1 cellular context compared by ENCODE assay signal in the genomic region with DNA sequence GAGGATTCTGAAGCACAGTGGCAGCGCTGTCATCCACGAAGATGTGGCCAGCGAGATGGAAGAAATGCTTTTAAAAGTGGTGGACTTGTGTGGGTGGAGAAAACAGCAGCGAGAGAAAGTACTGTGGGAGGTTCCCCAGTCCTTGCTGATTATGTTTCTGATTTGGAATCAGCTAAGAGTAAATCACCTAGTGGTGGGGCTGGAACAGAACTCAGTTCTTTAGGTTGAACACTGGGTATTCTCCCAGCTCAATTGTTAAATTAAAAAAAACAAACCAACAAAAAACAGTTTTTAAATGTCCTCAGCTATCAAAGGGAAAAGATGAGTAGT.
TF ChIP-seq lines count a peak whose summit lies in the region.

No MANE protein-coding gene starts in this region.

TF ChIP-seq in K562, 482 proteins besides CTCF, POLR2A, EP300 and RAD21 (continued from another document and continues in another):
- TF ChIP-seq, protein P1, sequence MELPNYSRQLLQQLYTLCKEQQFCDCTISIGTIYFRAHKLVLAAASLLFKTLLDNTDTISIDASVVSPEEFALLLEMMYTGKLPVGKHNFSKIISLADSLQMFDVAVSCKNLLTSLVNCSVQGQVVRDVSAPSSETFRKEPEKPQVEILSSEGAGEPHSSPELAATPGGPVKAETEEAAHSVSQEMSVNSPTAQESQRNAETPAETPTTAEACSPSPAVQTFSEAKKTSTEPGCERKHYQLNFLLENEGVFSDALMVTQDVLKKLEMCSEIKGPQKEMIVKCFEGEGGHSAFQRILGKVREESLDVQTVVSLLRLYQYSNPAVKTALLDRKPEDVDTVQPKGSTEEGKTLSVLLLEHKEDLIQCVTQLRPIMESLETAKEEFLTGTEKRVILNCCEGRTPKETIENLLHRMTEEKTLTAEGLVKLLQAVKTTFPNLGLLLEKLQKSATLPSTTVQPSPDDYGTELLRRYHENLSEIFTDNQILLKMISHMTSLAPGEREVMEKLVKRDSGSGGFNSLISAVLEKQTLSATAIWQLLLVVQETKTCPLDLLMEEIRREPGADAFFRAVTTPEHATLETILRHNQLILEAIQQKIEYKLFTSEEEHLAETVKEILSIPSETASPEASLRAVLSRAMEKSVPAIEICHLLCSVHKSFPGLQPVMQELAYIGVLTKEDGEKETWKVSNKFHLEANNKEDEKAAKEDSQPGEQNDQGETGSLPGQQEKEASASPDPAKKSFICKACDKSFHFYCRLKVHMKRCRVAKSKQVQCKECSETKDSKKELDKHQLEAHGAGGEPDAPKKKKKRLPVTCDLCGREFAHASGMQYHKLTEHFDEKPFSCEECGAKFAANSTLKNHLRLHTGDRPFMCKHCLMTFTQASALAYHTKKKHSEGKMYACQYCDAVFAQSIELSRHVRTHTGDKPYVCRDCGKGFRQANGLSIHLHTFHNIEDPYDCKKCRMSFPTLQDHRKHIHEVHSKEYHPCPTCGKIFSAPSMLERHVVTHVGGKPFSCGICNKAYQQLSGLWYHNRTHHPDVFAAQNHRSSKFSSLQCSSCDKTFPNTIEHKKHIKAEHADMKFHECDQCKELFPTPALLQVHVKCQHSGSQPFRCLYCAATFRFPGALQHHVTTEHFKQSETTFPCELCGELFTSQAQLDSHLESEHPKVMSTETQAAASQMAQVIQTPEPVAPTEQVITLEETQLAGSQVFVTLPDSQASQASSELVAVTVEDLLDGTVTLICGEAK (IDR thresholded peaks at IDR 0.05): no peak
- TF ChIP-seq, protein P1 (CRISPR knock-in tag; IDR thresholded peaks at IDR 0.05): no peak
- TF ChIP-seq DPF2 (IDR thresholded peaks at IDR 0.05): peak; percentile 72; the same call in 1 of the 2 replicates
- TF ChIP-seq NFATC3 (IDR thresholded peaks at IDR 0.05): no peak
- no peak for TF ChIP-seq DDX20 (tag; IDR thresholded peaks at IDR 0.05; ENCODE audit: low read depth)
- no peak for TF ChIP-seq ZNF174 (CRISPR knock-in tag; IDR thresholded peaks at IDR 0.05)
- no peak for TF ChIP-seq ZNF23 (CRISPR knock-in tag; IDR thresholded peaks at IDR 0.05)
- TF ChIP-seq GATA2 (CRISPR knock-in tag; IDR thresholded peaks at IDR 0.05): peak; percentile 73; the same call in 1 of the 2 replicates
- TF ChIP-seq, protein P2, sequence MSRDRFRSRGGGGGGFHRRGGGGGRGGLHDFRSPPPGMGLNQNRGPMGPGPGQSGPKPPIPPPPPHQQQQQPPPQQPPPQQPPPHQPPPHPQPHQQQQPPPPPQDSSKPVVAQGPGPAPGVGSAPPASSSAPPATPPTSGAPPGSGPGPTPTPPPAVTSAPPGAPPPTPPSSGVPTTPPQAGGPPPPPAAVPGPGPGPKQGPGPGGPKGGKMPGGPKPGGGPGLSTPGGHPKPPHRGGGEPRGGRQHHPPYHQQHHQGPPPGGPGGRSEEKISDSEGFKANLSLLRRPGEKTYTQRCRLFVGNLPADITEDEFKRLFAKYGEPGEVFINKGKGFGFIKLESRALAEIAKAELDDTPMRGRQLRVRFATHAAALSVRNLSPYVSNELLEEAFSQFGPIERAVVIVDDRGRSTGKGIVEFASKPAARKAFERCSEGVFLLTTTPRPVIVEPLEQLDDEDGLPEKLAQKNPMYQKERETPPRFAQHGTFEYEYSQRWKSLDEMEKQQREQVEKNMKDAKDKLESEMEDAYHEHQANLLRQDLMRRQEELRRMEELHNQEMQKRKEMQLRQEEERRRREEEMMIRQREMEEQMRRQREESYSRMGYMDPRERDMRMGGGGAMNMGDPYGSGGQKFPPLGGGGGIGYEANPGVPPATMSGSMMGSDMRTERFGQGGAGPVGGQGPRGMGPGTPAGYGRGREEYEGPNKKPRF (IDR thresholded peaks at IDR 0.05; ENCODE audit: low read depth, low read length): no peak
- TF ChIP-seq KDM5B (IDR thresholded peaks at IDR 0.05; ENCODE audit: insufficient replicate concordance, low read depth, low read length): no peak
- TF ChIP-seq ZNF584 (CRISPR knock-in tag; IDR thresholded peaks at IDR 0.05; ENCODE audit: low read depth): 0 out of 2 replicates have a peak, but pooled peaks have one; percentile 70
- TF ChIP-seq, protein P3, sequence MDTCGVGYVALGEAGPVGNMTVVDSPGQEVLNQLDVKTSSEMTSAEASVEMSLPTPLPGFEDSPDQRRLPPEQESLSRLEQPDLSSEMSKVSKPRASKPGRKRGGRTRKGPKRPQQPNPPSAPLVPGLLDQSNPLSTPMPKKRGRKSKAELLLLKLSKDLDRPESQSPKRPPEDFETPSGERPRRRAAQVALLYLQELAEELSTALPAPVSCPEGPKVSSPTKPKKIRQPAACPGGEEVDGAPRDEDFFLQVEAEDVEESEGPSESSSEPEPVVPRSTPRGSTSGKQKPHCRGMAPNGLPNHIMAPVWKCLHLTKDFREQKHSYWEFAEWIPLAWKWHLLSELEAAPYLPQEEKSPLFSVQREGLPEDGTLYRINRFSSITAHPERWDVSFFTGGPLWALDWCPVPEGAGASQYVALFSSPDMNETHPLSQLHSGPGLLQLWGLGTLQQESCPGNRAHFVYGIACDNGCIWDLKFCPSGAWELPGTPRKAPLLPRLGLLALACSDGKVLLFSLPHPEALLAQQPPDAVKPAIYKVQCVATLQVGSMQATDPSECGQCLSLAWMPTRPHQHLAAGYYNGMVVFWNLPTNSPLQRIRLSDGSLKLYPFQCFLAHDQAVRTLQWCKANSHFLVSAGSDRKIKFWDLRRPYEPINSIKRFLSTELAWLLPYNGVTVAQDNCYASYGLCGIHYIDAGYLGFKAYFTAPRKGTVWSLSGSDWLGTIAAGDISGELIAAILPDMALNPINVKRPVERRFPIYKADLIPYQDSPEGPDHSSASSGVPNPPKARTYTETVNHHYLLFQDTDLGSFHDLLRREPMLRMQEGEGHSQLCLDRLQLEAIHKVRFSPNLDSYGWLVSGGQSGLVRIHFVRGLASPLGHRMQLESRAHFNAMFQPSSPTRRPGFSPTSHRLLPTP (IDR thresholded peaks at IDR 0.05; ENCODE audit: borderline replicate concordance, extremely low read depth, insufficient read length): no peak
- TF ChIP-seq, protein P4, sequence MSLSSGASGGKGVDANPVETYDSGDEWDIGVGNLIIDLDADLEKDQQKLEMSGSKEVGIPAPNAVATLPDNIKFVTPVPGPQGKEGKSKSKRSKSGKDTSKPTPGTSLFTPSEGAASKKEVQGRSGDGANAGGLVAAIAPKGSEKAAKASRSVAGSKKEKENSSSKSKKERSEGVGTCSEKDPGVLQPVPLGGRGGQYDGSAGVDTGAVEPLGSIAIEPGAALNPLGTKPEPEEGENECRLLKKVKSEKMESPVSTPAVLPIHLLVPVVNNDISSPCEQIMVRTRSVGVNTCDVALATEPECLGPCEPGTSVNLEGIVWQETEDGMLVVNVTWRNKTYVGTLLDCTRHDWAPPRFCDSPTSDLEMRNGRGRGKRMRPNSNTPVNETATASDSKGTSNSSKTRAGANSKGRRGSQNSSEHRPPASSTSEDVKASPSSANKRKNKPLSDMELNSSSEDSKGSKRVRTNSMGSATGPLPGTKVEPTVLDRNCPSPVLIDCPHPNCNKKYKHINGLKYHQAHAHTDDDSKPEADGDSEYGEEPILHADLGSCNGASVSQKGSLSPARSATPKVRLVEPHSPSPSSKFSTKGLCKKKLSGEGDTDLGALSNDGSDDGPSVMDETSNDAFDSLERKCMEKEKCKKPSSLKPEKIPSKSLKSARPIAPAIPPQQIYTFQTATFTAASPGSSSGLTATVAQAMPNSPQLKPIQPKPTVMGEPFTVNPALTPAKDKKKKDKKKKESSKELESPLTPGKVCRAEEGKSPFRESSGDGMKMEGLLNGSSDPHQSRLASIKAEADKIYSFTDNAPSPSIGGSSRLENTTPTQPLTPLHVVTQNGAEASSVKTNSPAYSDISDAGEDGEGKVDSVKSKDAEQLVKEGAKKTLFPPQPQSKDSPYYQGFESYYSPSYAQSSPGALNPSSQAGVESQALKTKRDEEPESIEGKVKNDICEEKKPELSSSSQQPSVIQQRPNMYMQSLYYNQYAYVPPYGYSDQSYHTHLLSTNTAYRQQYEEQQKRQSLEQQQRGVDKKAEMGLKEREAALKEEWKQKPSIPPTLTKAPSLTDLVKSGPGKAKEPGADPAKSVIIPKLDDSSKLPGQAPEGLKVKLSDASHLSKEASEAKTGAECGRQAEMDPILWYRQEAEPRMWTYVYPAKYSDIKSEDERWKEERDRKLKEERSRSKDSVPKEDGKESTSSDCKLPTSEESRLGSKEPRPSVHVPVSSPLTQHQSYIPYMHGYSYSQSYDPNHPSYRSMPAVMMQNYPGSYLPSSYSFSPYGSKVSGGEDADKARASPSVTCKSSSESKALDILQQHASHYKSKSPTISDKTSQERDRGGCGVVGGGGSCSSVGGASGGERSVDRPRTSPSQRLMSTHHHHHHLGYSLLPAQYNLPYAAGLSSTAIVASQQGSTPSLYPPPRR (CRISPR knock-in tag; IDR thresholded peaks at IDR 0.05; ENCODE audit: borderline replicate concordance): no peak
- TF ChIP-seq MYNN (IDR thresholded peaks at IDR 0.05): no peak
- TF ChIP-seq MYNN (CRISPR knock-in tag; IDR thresholded peaks at IDR 0.05): no peak
- TF ChIP-seq MXI1 (IDR thresholded peaks at IDR 0.05; ENCODE audit: low read depth, low read length): no peak
- TF ChIP-seq, protein P5, sequence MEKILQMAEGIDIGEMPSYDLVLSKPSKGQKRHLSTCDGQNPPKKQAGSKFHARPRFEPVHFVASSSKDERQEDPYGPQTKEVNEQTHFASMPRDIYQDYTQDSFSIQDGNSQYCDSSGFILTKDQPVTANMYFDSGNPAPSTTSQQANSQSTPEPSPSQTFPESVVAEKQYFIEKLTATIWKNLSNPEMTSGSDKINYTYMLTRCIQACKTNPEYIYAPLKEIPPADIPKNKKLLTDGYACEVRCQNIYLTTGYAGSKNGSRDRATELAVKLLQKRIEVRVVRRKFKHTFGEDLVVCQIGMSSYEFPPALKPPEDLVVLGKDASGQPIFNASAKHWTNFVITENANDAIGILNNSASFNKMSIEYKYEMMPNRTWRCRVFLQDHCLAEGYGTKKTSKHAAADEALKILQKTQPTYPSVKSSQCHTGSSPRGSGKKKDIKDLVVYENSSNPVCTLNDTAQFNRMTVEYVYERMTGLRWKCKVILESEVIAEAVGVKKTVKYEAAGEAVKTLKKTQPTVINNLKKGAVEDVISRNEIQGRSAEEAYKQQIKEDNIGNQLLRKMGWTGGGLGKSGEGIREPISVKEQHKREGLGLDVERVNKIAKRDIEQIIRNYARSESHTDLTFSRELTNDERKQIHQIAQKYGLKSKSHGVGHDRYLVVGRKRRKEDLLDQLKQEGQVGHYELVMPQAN (IDR thresholded peaks at IDR 0.05; ENCODE audit: borderline replicate concordance): no peak
- no peak for TF ChIP-seq RBM25 (IDR thresholded peaks at IDR 0.05; ENCODE audit: low read depth, low read length, severe bottlenecking)
- no peak for TF ChIP-seq ZNF79 (CRISPR knock-in tag; IDR thresholded peaks at IDR 0.05; ENCODE audit: low read depth)
- TF ChIP-seq, protein P6, sequence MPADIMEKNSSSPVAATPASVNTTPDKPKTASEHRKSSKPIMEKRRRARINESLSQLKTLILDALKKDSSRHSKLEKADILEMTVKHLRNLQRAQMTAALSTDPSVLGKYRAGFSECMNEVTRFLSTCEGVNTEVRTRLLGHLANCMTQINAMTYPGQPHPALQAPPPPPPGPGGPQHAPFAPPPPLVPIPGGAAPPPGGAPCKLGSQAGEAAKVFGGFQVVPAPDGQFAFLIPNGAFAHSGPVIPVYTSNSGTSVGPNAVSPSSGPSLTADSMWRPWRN (IDR thresholded peaks at IDR 0.05; ENCODE audit: low read depth): no peak
- TF ChIP-seq, protein P7, sequence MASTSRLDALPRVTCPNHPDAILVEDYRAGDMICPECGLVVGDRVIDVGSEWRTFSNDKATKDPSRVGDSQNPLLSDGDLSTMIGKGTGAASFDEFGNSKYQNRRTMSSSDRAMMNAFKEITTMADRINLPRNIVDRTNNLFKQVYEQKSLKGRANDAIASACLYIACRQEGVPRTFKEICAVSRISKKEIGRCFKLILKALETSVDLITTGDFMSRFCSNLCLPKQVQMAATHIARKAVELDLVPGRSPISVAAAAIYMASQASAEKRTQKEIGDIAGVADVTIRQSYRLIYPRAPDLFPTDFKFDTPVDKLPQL (IDR thresholded peaks at IDR 0.05; ENCODE audit: extremely low read depth, insufficient read length): no peak
- no peak for TF ChIP-seq XRCC3 (IDR thresholded peaks at IDR 0.05)
- TF ChIP-seq, protein P8, sequence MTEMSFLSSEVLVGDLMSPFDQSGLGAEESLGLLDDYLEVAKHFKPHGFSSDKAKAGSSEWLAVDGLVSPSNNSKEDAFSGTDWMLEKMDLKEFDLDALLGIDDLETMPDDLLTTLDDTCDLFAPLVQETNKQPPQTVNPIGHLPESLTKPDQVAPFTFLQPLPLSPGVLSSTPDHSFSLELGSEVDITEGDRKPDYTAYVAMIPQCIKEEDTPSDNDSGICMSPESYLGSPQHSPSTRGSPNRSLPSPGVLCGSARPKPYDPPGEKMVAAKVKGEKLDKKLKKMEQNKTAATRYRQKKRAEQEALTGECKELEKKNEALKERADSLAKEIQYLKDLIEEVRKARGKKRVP (CRISPR knock-in tag; IDR thresholded peaks at IDR 0.05): no peak
- TF ChIP-seq GATAD2B (IDR thresholded peaks at IDR 0.05; ENCODE audit: borderline replicate concordance): peak; percentile 23; the same call in 1 of the 2 replicates
- TF ChIP-seq, protein P9, sequence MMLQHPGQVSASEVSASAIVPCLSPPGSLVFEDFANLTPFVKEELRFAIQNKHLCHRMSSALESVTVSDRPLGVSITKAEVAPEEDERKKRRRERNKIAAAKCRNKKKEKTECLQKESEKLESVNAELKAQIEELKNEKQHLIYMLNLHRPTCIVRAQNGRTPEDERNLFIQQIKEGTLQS (IDR thresholded peaks at IDR 0.05): no peak
- TF ChIP-seq, protein P9 (CRISPR knock-in tag; conservative IDR thresholded peaks at IDR 0.05): 0 out of 2 replicates have a peak, but pooled peaks have one; percentile 44
- no peak for TF ChIP-seq POLR3G (IDR thresholded peaks at IDR 0.05; ENCODE audit: extremely low read depth, insufficient read length, insufficient replicate concordance)
- TF ChIP-seq ZBED1 (IDR thresholded peaks at IDR 0.05): no peak
- TF ChIP-seq NFIX (CRISPR knock-in tag; IDR thresholded peaks at IDR 0.05; ENCODE audit: low read depth): no peak
